24 cellular contexts compared by ENCODE assay signal in the genomic region with DNA sequence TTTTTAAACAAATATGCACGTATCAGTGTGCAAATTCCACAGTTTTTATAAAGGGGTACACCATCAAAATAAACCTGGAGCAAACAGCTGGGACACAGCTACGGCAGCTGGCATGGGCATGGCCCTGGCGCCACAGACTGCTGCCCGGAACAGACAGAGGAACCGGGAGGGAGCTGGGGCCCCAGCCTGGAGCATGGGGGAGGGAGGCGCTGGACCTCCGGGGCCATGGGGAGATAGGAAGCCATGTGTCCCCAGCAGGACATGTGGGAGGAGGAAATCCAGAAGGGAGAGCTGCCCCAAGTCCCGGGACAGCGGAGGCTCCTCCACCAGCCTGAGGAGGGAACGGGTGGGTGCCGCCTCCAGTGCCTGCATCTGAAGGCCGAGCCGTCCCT.
"Had no signal": no experiment of that assay in that cellular context is flagged by ENCODE, and none has a peak within 500 bp of the region (broad histone marks: within the 10 kb centered on the region; RNA-seq: fewer than 3 reads in every experiment).

No MANE protein-coding gene starts in this region.

- ATAC-seq: activated T-helper 17 cell treated with anti-CD3 and anti-CD28 coated beads, Interleukin-2, amount 50 U/mL, for 72 hours; PC-3; T-helper 17 cell; WTC11 had no signal

- H3K36me3 Mint-ChIP-seq: WTC11 had no signal

- H3K27ac Mint-ChIP-seq: activated CD4-positive, alpha-beta memory T cell treated with anti-CD3 and anti-CD28 coated beads for 36 hours; activated naive CD4-positive, alpha-beta T cell treated with anti-CD3 and anti-CD28 coated beads for 36 hours; activated naive CD8-positive, alpha-beta T cell; activated T-helper 17 cell treated with anti-CD3 and anti-CD28 coated beads, Interleukin-2, amount 50 U/mL, for 72 hours; T-helper 17 cell had no signal

- H3K4me3 Mint-ChIP-seq: activated CD4-positive, alpha-beta memory T cell treated with anti-CD3 and anti-CD28 coated beads for 36 hours; activated naive CD4-positive, alpha-beta T cell treated with anti-CD3 and anti-CD28 coated beads for 36 hours; activated naive CD8-positive, alpha-beta T cell; activated T-helper 17 cell treated with anti-CD3 and anti-CD28 coated beads, Interleukin-2, amount 50 U/mL, for 72 hours; brain; T-helper 17 cell; WTC11 had no signal

- H3K27me3 Mint-ChIP-seq: activated CD4-positive, alpha-beta memory T cell treated with anti-CD3 and anti-CD28 coated beads for 36 hours; activated naive CD8-positive, alpha-beta T cell; activated T-helper 17 cell treated with anti-CD3 and anti-CD28 coated beads, Interleukin-2, amount 50 U/mL, for 72 hours; T-helper 17 cell had no signal

- FAIRE-seq: astrocyte, RCC 7860 had no signal

- DNase-seq: activated CD4-positive, alpha-beta memory T cell treated with anti-CD3 and anti-CD28 coated beads for 36 hours; activated CD4-positive, alpha-beta T cell treated with anti-CD3 and anti-CD28 coated beads for 48 hours; activated CD4-positive, CD25-positive, alpha-beta regulatory T cell treated with anti-CD3 and anti-CD28 coated beads, Interleukin-2, amount 50 U/mL, for 72 hours; activated gamma-delta T cell; activated naive CD4-positive, alpha-beta T cell treated with anti-CD3 and anti-CD28 coated beads for 36 hours; activated T-cell treated with anti-CD3 and anti-CD28 coated beads for 4 hours; activated T-cell treated with anti-CD3 and anti-CD28 coated beads, Interleukin-2, amount 50 U/mL, for 48 hours; amygdala; Karpas-422; MM.1S; NCI-H146; NCI-H1930; NCI-H226; NCI-H510A; PC-3; SIG-M5; T-helper 17 cell; T-helper 9 cell had no signal

- H3K4me1 Mint-ChIP-seq: activated T-helper 17 cell treated with anti-CD3 and anti-CD28 coated beads, Interleukin-2, amount 50 U/mL, for 72 hours had no signal

- H3K9me3 Mint-ChIP-seq: activated CD4-positive, alpha-beta memory T cell treated with anti-CD3 and anti-CD28 coated beads for 36 hours; activated naive CD4-positive, alpha-beta T cell treated with anti-CD3 and anti-CD28 coated beads for 36 hours; activated T-helper 17 cell treated with anti-CD3 and anti-CD28 coated beads, Interleukin-2, amount 50 U/mL, for 72 hours; WTC11 had no signal
